19 cellular contexts compared by ENCODE assay signal in genomic region chr5:36443941-36444340, GRCh38.
DNase-seq lines count a peak whose midpoint lies in the region; ATAC-seq and TF ChIP-seq lines count a peak whose summit lies in the region.
"Had no signal": no experiment of that assay in that cellular context is flagged by ENCODE, and none has a peak within 500 bp of the region (broad histone marks: within the 10 kb centered on the region; RNA-seq: fewer than 3 reads in every experiment).

No MANE protein-coding gene starts in this region.

- TF ChIP-seq CTCF in MCF 10A (IDR thresholded peaks at IDR 0.05; ENCODE audit: unreplicated experiment) (no peak), breast epithelium (IDR thresholded peaks at IDR 0.05) (no peak), mammary epithelial cell (conservative IDR thresholded peaks at IDR 0.05 in 1 of 2, IDR thresholded peaks at IDR 0.05 in 1 of 2; ENCODE audit: extremely low read depth in 1 of 2, insufficient read depth in 1 of 2, low read depth in 1 of 2, low read length in 2 of 2) (no peak), hepatocyte (IDR thresholded peaks at IDR 0.05; ENCODE audit: poor library complexity) (no peak), type B pancreatic cell (conservative IDR thresholded peaks at IDR 0.05) (no peak)

- POLR2A ChIA-PET in MCF 10A (lab: Yijun Ruan, JAX): interaction anchor here (0.5 to 6.7 kb wide), 9 partner anchors 8 to 162 kb away, joined by 3 to 81 read pairs (median 7); no protein-coding TSS in a partner anchor

- no peaks in the 10 kb centered on the region for H3K4me1 ChIP-seq in breast epithelium
- peaks cover 35% of the 10 kb centered on the region for H3K4me1 ChIP-seq in mammary epithelial cell (ENCODE audit: insufficient read depth, low read length)
- H3K4me1 ChIP-seq in hepatocyte (ENCODE audit: insufficient read depth): peaks cover 33% of the 10 kb centered on the region
- H3K4me1 ChIP-seq in aorta (ENCODE audit: control insufficient read depth in 1 of 2, insufficient read depth in 2 of 2, low read length in 2 of 2): peaks cover 0 to 4% of the 10 kb centered on the region in 2 donors

- BruUV-seq in MCF 10A (replicated peaks; lab: Mats Ljungman, UMichigan) (no TSS peak), mammary epithelial cell (replicated peaks; lab: Mats Ljungman, UMichigan) (no TSS peak)

- no peaks in the 10 kb centered on the region for H3K36me3 ChIP-seq in breast epithelium
- no peaks in the 10 kb centered on the region for H3K36me3 ChIP-seq in mammary epithelial cell (ENCODE audit: insufficient read depth, low read length)
- no peaks in the 10 kb centered on the region for H3K36me3 ChIP-seq in hepatocyte (replicated peaks; ENCODE audit: insufficient read depth, low read depth)
- H3K36me3 ChIP-seq in aorta (ENCODE audit: control insufficient read depth in 1 of 2, insufficient read depth in 2 of 2, low read length in 1 of 2): no peaks in the 10 kb centered on the region

- no peaks in the 10 kb centered on the region for H3K9me3 Mint-ChIP-seq in MCF 10A (ENCODE audit: unreplicated experiment)
- peaks cover 25% of the 10 kb centered on the region for H3K9me3 Mint-ChIP-seq in type B pancreatic cell
- H3K9me3 Mint-ChIP-seq: CD4-positive, alpha-beta T cell; HFFc6 had no signal

- CTCF ChIA-PET in MCF 10A (lab: Yijun Ruan, JAX): interaction anchor here (0.5 to 4.0 kb wide), 14 partner anchors 13 to 256 kb away, joined by 3 to 49 read pairs (median 4); no protein-coding TSS in a partner anchor
- CTCF ChIA-PET in mammary epithelial cell (lab: Charles Lee; ENCODE audit: low non-redundant PET): no interaction called here

- no peak overlapping the region for H3K4me3 ChIP-seq in breast epithelium
- H3K4me3 ChIP-seq in mammary epithelial cell (replicated peaks in 1 of 3; ENCODE audit: insufficient read depth in 1 of 3, low read depth in 2 of 3, low read length in 3 of 3): no peak overlapping the region
- H3K4me3 ChIP-seq in hepatocyte: no peak overlapping the region
- H3K4me3 ChIP-seq in aorta (ENCODE audit: low read length in 2 of 2): no peak overlapping the region

- WGBS in mammary epithelial cell (ENCODE audit: low coverage, missing lambda C conversion rate): 96% methylated on average over 3 of the region's 3 CpGs
- 52% methylated on average over 3 of the region's 3 CpGs for WGBS in hepatocyte (ENCODE audit: low lambda C conversion rate, missing lambda C conversion rate)
- WGBS in aorta, 2 donors: 66 to 71% methylated on average over 3 of the region's 3 CpGs

- H4K20me1 ChIP-seq in mammary epithelial cell (ENCODE audit: insufficient read depth, low read length) (no peaks in the 10 kb centered on the region), hepatocyte (ENCODE audit: insufficient read depth, poor library complexity, severe bottlenecking) (no peaks in the 10 kb centered on the region)

- H3K27me3 ChIP-seq in breast epithelium (no peaks in the 10 kb centered on the region), mammary epithelial cell (ENCODE audit: insufficient read depth, low read length) (no peaks in the 10 kb centered on the region), hepatocyte (no peaks in the 10 kb centered on the region), aorta (ENCODE audit: control insufficient read depth in 1 of 2, insufficient read depth in 2 of 2, low read length in 1 of 2) (no peaks in the 10 kb centered on the region)

- H3K27ac Mint-ChIP-seq in MCF 10A (ENCODE audit: low read depth, unreplicated experiment): peak overlapping the region; percentile 84
- H3K27ac Mint-ChIP-seq in type B pancreatic cell: peak overlapping the region; percentile 84
- H3K27ac Mint-ChIP-seq: B cell; CD4-positive, alpha-beta T cell; HFFc6 had no signal

- H3K36me3 Mint-ChIP-seq in MCF 10A (ENCODE audit: insufficient read depth, unreplicated experiment): no peaks in the 10 kb centered on the region
- H3K36me3 Mint-ChIP-seq in type B pancreatic cell: peaks cover 6% of the 10 kb centered on the region

- H2AFZ ChIP-seq in mammary epithelial cell (ENCODE audit: low read depth, low read length) (peak overlapping the region; percentile 78), hepatocyte (no peak overlapping the region)

- no peaks in the 10 kb centered on the region for H3K9me3 ChIP-seq in breast epithelium
- no peaks in the 10 kb centered on the region for H3K9me3 ChIP-seq in mammary epithelial cell (replicated peaks; ENCODE audit: insufficient read depth, low read length)
- no peaks in the 10 kb centered on the region for H3K9me3 ChIP-seq in hepatocyte (ENCODE audit: low read depth)
- H3K9me3 ChIP-seq in aorta (ENCODE audit: control insufficient read depth, low read length): no peaks in the 10 kb centered on the region

- intact Hi-C loops in MCF 10A (cut with micrococcal nuclease) (no loop called here), breast epithelium (cut with DNase I; ENCODE audit: low total_unique reads) (no loop called here), mammary epithelial cell (cut with micrococcal nuclease) (loop anchor here (10.0 kb wide), 1 partner anchor 431 kb away; the partner anchor contains the start of gene NIPBL), aorta (cut with DNase I) (no loop called here)

- no peaks in the 10 kb centered on the region for H3K9me2 ChIP-seq in hepatocyte (replicated peaks; ENCODE audit: insufficient read depth)

- in situ Hi-C loops in mammary epithelial cell (cut with MboI; ENCODE audit: low sequenced_read_pairs in 2 of 2): no loop called here

- H3K4me2 ChIP-seq in mammary epithelial cell (ENCODE audit: insufficient read depth, low read depth, low read length) (no peak overlapping the region), hepatocyte (no peak overlapping the region)

- H3K4me1 Mint-ChIP-seq in MCF 10A (ENCODE audit: insufficient read depth, unreplicated experiment) (peaks cover 31% of the 10 kb centered on the region), type B pancreatic cell (ENCODE audit: unreplicated experiment) (peaks cover 41% of the 10 kb centered on the region)
- H3K4me1 Mint-ChIP-seq: B cell had no signal

- H3K9ac ChIP-seq in mammary epithelial cell (ENCODE audit: insufficient read depth, low read length): no peak overlapping the region

- H3K4me3 Mint-ChIP-seq in MCF 10A (ENCODE audit: unreplicated experiment): no peak overlapping the region
- no peak overlapping the region for H3K4me3 Mint-ChIP-seq in type B pancreatic cell
- H3K4me3 Mint-ChIP-seq: B cell; CD4-positive, alpha-beta T cell; HFFc6 had no signal

- no peaks in the 10 kb centered on the region for H3K79me2 ChIP-seq in mammary epithelial cell (ENCODE audit: insufficient read depth, low read length)
- H3K79me2 ChIP-seq in hepatocyte: no peaks in the 10 kb centered on the region

- dilution Hi-C loops in mammary epithelial cell (cut with HindIII; ENCODE audit: low sequenced_read_pairs): no loop called here

- DNase-seq in MCF 10A (ENCODE audit: unreplicated experiment) (no peak), breast epithelium (ENCODE audit: low spot score in 2 of 2) (no peak), mammary epithelial cell (no peak), hepatocyte (ENCODE audit: low spot score) (no peak), type B pancreatic cell (ENCODE audit: extremely low spot score, unreplicated experiment) (no peak), aorta (no peak), activated gamma-delta T cell (lab: John Stamatoyannopoulos, UW) (no peak)
- DNase-seq: CD4-positive, alpha-beta T cell; DMS79; HFFc6; KG1; NCI-H1092 treated with DMSO at 0.1 percent for 48 hours; NCI-H1694 treated with DMSO at 0.1 percent for 48 hours; NCI-H2107; NCI-H345; NCI-H69 had no signal

- H3K27ac ChIP-seq in breast epithelium (no peak overlapping the region), mammary epithelial cell (ENCODE audit: insufficient read depth, low read depth, low read length) (no peak overlapping the region), hepatocyte (peak overlapping the region; percentile 99), aorta (ENCODE audit: low read depth in 1 of 2, low read length in 2 of 2) (no peak overlapping the region)
- H3K27ac ChIP-seq: 22Rv1 had no signal

- no peak for ATAC-seq in GM18870 (IDR thresholded peaks at IDR 0.05; ENCODE audit: unreplicated experiment)
- ATAC-seq in aorta (ENCODE audit: low FRiP score): no peak

- no peaks in the 10 kb centered on the region for H3K27me3 Mint-ChIP-seq in MCF 10A (ENCODE audit: insufficient read depth, unreplicated experiment)
- H3K27me3 Mint-ChIP-seq in type B pancreatic cell: peaks cover 4% of the 10 kb centered on the region

- TF ChIP-seq POLR2A in breast epithelium (IDR thresholded peaks at IDR 0.05): no peak
